ENCODE assay signal across 8 cellular contexts in the genomic region with DNA sequence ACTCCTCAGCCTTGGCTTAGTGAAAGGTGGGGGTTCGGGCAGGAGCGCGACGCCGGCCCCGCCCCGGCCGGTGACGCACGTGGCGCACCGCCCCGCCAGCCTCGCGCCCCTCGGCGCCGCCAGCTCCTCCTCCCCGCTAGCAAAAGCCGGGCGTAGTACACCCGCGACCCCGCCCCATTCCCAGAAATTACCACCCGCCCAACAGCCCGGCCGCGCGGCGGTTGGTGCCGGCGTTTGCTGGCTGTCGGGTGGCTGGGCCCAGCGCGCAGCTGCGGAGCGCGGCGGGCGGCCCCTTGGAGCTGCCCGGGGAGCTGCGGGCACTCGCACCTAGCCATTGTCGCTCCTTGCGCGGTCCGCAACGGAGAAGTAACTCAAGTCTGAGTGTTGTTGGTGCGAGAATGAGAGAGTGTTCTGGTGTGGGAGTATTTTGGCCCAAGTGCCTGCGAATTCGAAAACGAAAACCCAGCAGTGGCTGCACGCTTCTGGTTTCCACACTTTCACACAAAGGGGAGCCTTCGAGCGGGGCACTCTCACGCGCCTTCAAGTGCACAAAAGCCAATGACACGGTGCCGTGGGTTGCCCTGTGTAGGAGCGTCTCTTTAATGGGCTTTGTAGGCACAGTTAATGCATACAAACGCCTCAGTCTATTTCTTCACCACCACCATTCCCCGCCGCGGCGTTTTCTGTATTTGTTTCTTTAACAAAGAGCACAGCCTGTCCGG. TPM values are rescaled to one million over a fixed set of nuclear protein-coding genes. Genes with fewer than 3 reads are reported as not detected.
DNase-seq lines count a peak whose midpoint lies in the region; ATAC-seq and TF ChIP-seq lines count a peak whose summit lies in the region.

No MANE protein-coding gene starts in this region.

- CTCF ChIA-PET in AG04450 (lab: Charles Lee), result interaction anchor here (0.5 to 4.0 kb wide), 5 partner anchors 10 to 147 kb away, joined by 3 to 15 read pairs (median 6); no protein-coding TSS in a partner anchor

- peaks cover 22% of the 10 kb centered on the region for H4K20me1 ChIP-seq in smooth muscle cell (ENCODE audit: low read depth)

- DNase-seq in AG04450 (ENCODE audit: low read depth, low spot score) (peak; percentile 72), NCI-H2171 treated with DMSO at 0.1 percent for 48 hours (lab: John Stamatoyannopoulos, UW) (peak; percentile 83), T47D (ENCODE audit: low read depth in 1 of 2, low spot score in 1 of 2) (peak; percentile 57 to 95), iPS-NIHi7 (ENCODE audit: extremely low spot score) (peak; percentile 91), smooth muscle cell (lab: John Stamatoyannopoulos, UW; ENCODE audit: unreplicated experiment) (peak; percentile 83)

- no peaks in the 10 kb centered on the region; the same call in 1 of the 2 replicates for H3K9me3 ChIP-seq in AG04450 (ENCODE audit: control insufficient read depth, insufficient read depth, low read length)
- H3K9me3 ChIP-seq in smooth muscle cell (replicated peaks; ENCODE audit: low read depth), result no peaks in the 10 kb centered on the region

- H3K9ac ChIP-seq in smooth muscle cell (ENCODE audit: low read depth), result peak overlapping the region; percentile 91

- H2AFZ ChIP-seq in smooth muscle cell (ENCODE audit: low read depth), result peak overlapping the region; percentile 99

- H3F3A ChIP-seq in smooth muscle cell (ENCODE audit: low read depth), result peaks cover 7% of the 10 kb centered on the region

- in situ Hi-C loops in T47D (cut with HindIII; ENCODE audit: low pct_unique_long_range_greater_than_20kb, low sequenced_read_pairs), result no loop called here

- 0% methylated on average over 42 of the region's 66 CpGs for WGBS in smooth muscle cell (ENCODE audit: low lambda C conversion rate)

- peak; percentile 74 for ATAC-seq in GM18907 (IDR thresholded peaks at IDR 0.05; ENCODE audit: unreplicated experiment)
- peak; percentile 71 for ATAC-seq in HG03135 (IDR thresholded peaks at IDR 0.05; ENCODE audit: unreplicated experiment)

- peaks cover 7% of the 10 kb centered on the region for H3K4me1 ChIP-seq in smooth muscle cell (ENCODE audit: low read depth)

- H3K27me3 ChIP-seq in AG04450 (ENCODE audit: control insufficient read depth, insufficient read depth, low read length), result no peaks in the 10 kb centered on the region
- H3K27me3 ChIP-seq in smooth muscle cell (ENCODE audit: low read depth), result no peaks in the 10 kb centered on the region

- no peaks in the 10 kb centered on the region for H3K36me3 ChIP-seq in smooth muscle cell (ENCODE audit: low read depth)

- H3K27ac ChIP-seq in AG04450 (ENCODE audit: low read depth, low read length) (peak overlapping the region; percentile 87), VCaP (peak overlapping the region; percentile 96), smooth muscle cell (ENCODE audit: low read depth) (peak overlapping the region; percentile 80)

- POLR2A ChIA-PET in AG04450 (lab: Yijun Ruan, JAX), result interaction anchor here (0.5 to 2.1 kb wide), 10 partner anchors 11 to 492 kb away, joined by 3 to 13 read pairs (median 3); a partner anchor contains a TSS

- peaks cover 30% of the 10 kb centered on the region for H3K79me2 ChIP-seq in smooth muscle cell (ENCODE audit: low read depth)

- peak overlapping the region; percentile 89 for H3K4me2 ChIP-seq in smooth muscle cell

- H3K4me3 ChIP-seq in AG04450 (ENCODE audit: low read depth, low read length) (peak overlapping the region; percentile 81), smooth muscle cell (peak overlapping the region; percentile 96)

- TF ChIP-seq CTCF in AG04450 (IDR thresholded peaks at IDR 0.05; ENCODE audit: low read depth, low read length), result no peak
- TF ChIP-seq CTCF in VCaP (conservative IDR thresholded peaks at IDR 0.05), result no peak
- no peak for TF ChIP-seq CTCF in smooth muscle cell (IDR thresholded peaks at IDR 0.05; ENCODE audit: borderline replicate concordance, insufficient read depth, poor library complexity, severe bottlenecking)

RNA-seq across cellular contexts. Expression of a gene that starts 1.0 kb away (rescaled TPM):
- polyA plus RNA-seq in AG04450 (2011; rRNA removed), result 30.0 and 40.4 TPM in 2 replicates
- polyA minus RNA-seq in AG04450 (2011; rRNA and poly(A)+ RNA removed), result 39.2 and 49.6 TPM in 2 replicates
- 37.2 and 39.8 TPM in 2 replicates for total RNA-seq in smooth muscle cell
- 24.2 and 26.1 TPM in 2 replicates for polyA plus RNA-seq in smooth muscle cell

Comparison
In these comparisons a context has a peak if more than half of its experiments do, and no peak if none do; other contexts are left out.
1. Peak in every context shown above with its lines: DNase-seq, ATAC-seq, H3K4me3 ChIP-seq and H3K27ac ChIP-seq.